Comparison of ENCODE assay signal across 16 cellular contexts in genomic region chr19:41586064-41586463, GRCh38. TPM values are rescaled to one million over a fixed set of nuclear protein-coding genes. Genes with fewer than 3 reads are reported as not detected.
DNase-seq lines count a peak whose midpoint lies in the region; ATAC-seq and TF ChIP-seq lines count a peak whose summit lies in the region.
"Had no signal": no experiment of that assay in that cellular context is flagged by ENCODE, and none has a peak within 500 bp of the region (broad histone marks: within the 10 kb centered on the region; RNA-seq: fewer than 3 reads in every experiment).

No MANE protein-coding gene starts in this region.

- H3K27ac ChIP-seq in left ventricle myocardium inferior (replicated peaks) (no peak overlapping the region), esophagus muscularis mucosa (replicated peaks in 1 of 4) (no peak overlapping the region)

- H3K36me3 ChIP-seq in left ventricle myocardium inferior (no peaks in the 10 kb centered on the region), esophagus muscularis mucosa (no peaks in the 10 kb centered on the region)

- TF ChIP-seq EP300 in esophagus muscularis mucosa (IDR thresholded peaks at IDR 0.05), result no peak

- no peak for TF ChIP-seq CTCF in left ventricle myocardium inferior (IDR thresholded peaks at IDR 0.05; ENCODE audit: borderline replicate concordance)
- TF ChIP-seq CTCF in esophagus muscularis mucosa (IDR thresholded peaks at IDR 0.05), result no peak

- no peak for ATAC-seq in stimulated activated effector memory CD8-positive, alpha-beta T cell treated with anti-CD3 and anti-CD28 coated beads, Interleukin-12 subunit alpha, Interleukin-12 subunit beta, amount 100 ng/mL, for 72 hours

- CTCF ChIA-PET in activated naive CD4-positive, alpha-beta T cell treated with anti-CD3 and anti-CD28 coated beads for 36 hours (lab: Charles Lee), result no interaction called here

- H3K9me3 ChIP-seq in left ventricle myocardium inferior (replicated peaks), result peaks cover 30% of the 10 kb centered on the region
- H3K9me3 ChIP-seq in esophagus muscularis mucosa, result peaks cover 0 to 19% (median 7%) of the 10 kb centered on the region in 4 donors

- no peak overlapping the region for H3K4me3 Mint-ChIP-seq in stimulated activated effector memory CD8-positive, alpha-beta T cell treated with anti-CD3 and anti-CD28 coated beads, Interleukin-12 subunit alpha, Interleukin-12 subunit beta, amount 100 ng/mL, for 72 hours
- H3K4me3 Mint-ChIP-seq in activated naive CD4-positive, alpha-beta T cell treated with anti-CD3 and anti-CD28 coated beads for 36 hours, result no peak overlapping the region
- H3K4me3 Mint-ChIP-seq: CD4-positive, alpha-beta memory T cell had no signal

- H3K4me3 ChIP-seq in left ventricle myocardium inferior (no peak overlapping the region), esophagus muscularis mucosa (no peak overlapping the region)

- DNase-seq in cardiac septum (ENCODE audit: low spot score) (peak; percentile 15), left ventricle myocardium inferior (no peak), esophagus muscularis mucosa (ENCODE audit: extremely low spot score) (peak; percentile 53), 8988T (no peak)
- no peak for DNase-seq in stimulated activated effector memory CD8-positive, alpha-beta T cell treated with anti-CD3 and anti-CD28 coated beads, Interleukin-12 subunit alpha, Interleukin-12 subunit beta, amount 100 ng/mL, for 72 hours (ENCODE audit: low spot score in 2 of 2)
- no peak for DNase-seq in activated naive CD4-positive, alpha-beta T cell treated with anti-CD3 and anti-CD28 coated beads for 36 hours
- DNase-seq: C1 segment of cervical spinal cord; Caco-2; CD4-positive, alpha-beta memory T cell; DMS153; DND-41; GOT3; H7; HCEC 1CT had no signal

- peak overlapping the region; percentile 54 for H3K27ac Mint-ChIP-seq in stimulated activated effector memory CD8-positive, alpha-beta T cell treated with anti-CD3 and anti-CD28 coated beads, Interleukin-12 subunit alpha, Interleukin-12 subunit beta, amount 100 ng/mL, for 72 hours
- H3K27ac Mint-ChIP-seq in activated naive CD4-positive, alpha-beta T cell treated with anti-CD3 and anti-CD28 coated beads for 36 hours, result no peak overlapping the region

- no peaks in the 10 kb centered on the region for H3K4me1 ChIP-seq in left ventricle myocardium inferior
- no peaks in the 10 kb centered on the region for H3K4me1 ChIP-seq in esophagus muscularis mucosa
- H3K4me1 ChIP-seq: Caco-2 had no signal

- no peak for TF ChIP-seq POLR2A in esophagus muscularis mucosa (IDR thresholded peaks at IDR 0.05; ENCODE audit: low read depth)

- intact Hi-C loops in cardiac septum (cut with DNase I), result no loop called here
- intact Hi-C loops in left ventricle myocardium inferior (cut with micrococcal nuclease), result no loop called here
- intact Hi-C loops in esophagus muscularis mucosa (cut with DNase I), result no loop called here
- intact Hi-C loops in activated naive CD4-positive, alpha-beta T cell treated with anti-CD3 and anti-CD28 coated beads for 36 hours (cut with micrococcal nuclease), result no loop called here

- H3K4me1 Mint-ChIP-seq in stimulated activated effector memory CD8-positive, alpha-beta T cell treated with anti-CD3 and anti-CD28 coated beads, Interleukin-12 subunit alpha, Interleukin-12 subunit beta, amount 100 ng/mL, for 72 hours, result peaks cover 13% of the 10 kb centered on the region
- no peaks in the 10 kb centered on the region for H3K4me1 Mint-ChIP-seq in activated naive CD4-positive, alpha-beta T cell treated with anti-CD3 and anti-CD28 coated beads for 36 hours (ENCODE audit: low read depth)
- H3K4me1 Mint-ChIP-seq: CD4-positive, alpha-beta memory T cell had no signal

- peaks cover 30% of the 10 kb centered on the region for H3K27me3 ChIP-seq in left ventricle myocardium inferior (ENCODE audit: low read depth)
- H3K27me3 ChIP-seq in esophagus muscularis mucosa, result peaks cover 0 to 57% (median 0%) of the 10 kb centered on the region in 4 donors

- H3K9me3 Mint-ChIP-seq in stimulated activated effector memory CD8-positive, alpha-beta T cell treated with anti-CD3 and anti-CD28 coated beads, Interleukin-12 subunit alpha, Interleukin-12 subunit beta, amount 100 ng/mL, for 72 hours, result no peaks in the 10 kb centered on the region
- peaks cover 18% of the 10 kb centered on the region for H3K9me3 Mint-ChIP-seq in activated naive CD4-positive, alpha-beta T cell treated with anti-CD3 and anti-CD28 coated beads for 36 hours

- H3K27me3 Mint-ChIP-seq in activated naive CD4-positive, alpha-beta T cell treated with anti-CD3 and anti-CD28 coated beads for 36 hours (ENCODE audit: low read depth), result no peaks in the 10 kb centered on the region
- H3K27me3 Mint-ChIP-seq: CD4-positive, alpha-beta memory T cell had no signal

- peaks cover 36% of the 10 kb centered on the region for H3K36me3 Mint-ChIP-seq in stimulated activated effector memory CD8-positive, alpha-beta T cell treated with anti-CD3 and anti-CD28 coated beads, Interleukin-12 subunit alpha, Interleukin-12 subunit beta, amount 100 ng/mL, for 72 hours
- H3K36me3 Mint-ChIP-seq in activated naive CD4-positive, alpha-beta T cell treated with anti-CD3 and anti-CD28 coated beads for 36 hours (ENCODE audit: low read depth), result peaks cover 34% of the 10 kb centered on the region

RNA-seq across cellular contexts. Expression of gene CEACAM21, which starts 10.1 kb away (rescaled TPM):
- total RNA-seq in cardiac septum (0.27 TPM), left ventricle myocardium inferior (0.60 TPM), esophagus muscularis mucosa (1 to 10 TPM in 1 of 4 donors, under 1 TPM in 1, not detected in 2; 0.83 to 1.8 TPM)
- total RNA-seq in activated naive CD4-positive, alpha-beta T cell treated with anti-CD3 and anti-CD28 coated beads for 36 hours, result 10 to 100 TPM; 32.2 to 33.6 TPM
- total RNA-seq: A172, Caco-2, H7 had no signal

RNA-seq across cellular contexts. Expression of gene CEACAM4, which starts 40.8 kb away (rescaled TPM):
- total RNA-seq in cardiac septum, result 0.51 TPM
- total RNA-seq in left ventricle myocardium inferior, result 0.25 TPM
- total RNA-seq in esophagus muscularis mucosa, result 1 to 10 TPM in 2 of 4 donors, under 1 TPM in 2; 0.46 to 3.3 (median 1.1) TPM
- total RNA-seq in activated naive CD4-positive, alpha-beta T cell treated with anti-CD3 and anti-CD28 coated beads for 36 hours, result not detected
- total RNA-seq: A172, A673, Caco-2, H7 had no signal

Comparison
In these comparisons a context has a peak if more than half of its experiments do, and no peak if none do; other contexts are left out.
1. DNase-seq: peak in cardiac septum (single experiment) and esophagus muscularis mucosa (single experiment); none in left ventricle myocardium inferior (single experiment), stimulated activated effector memory CD8-positive, alpha-beta T cell treated with anti-CD3 and anti-CD28 coated beads, Interleukin-12 subunit alpha, Interleukin-12 subunit beta, amount 100 ng/mL, for 72 hours (0 of 2), activated naive CD4-positive, alpha-beta T cell treated with anti-CD3 and anti-CD28 coated beads for 36 hours (single experiment) and 8988T (single experiment).
2. RNA of gene CEACAM21, which starts 10.1 kb away (total RNA-seq): 32.2 to 33.6 TPM in activated naive CD4-positive, alpha-beta T cell treated with anti-CD3 and anti-CD28 coated beads for 36 hours; 0.83 to 1.8 TPM in esophagus muscularis mucosa, 0.60 TPM in left ventricle myocardium inferior (single experiment) and 0.27 TPM in cardiac septum (single experiment); every median in the first group is over 10 times any median in the second.